In genomic region chr6:125970760-125971159, GRCh38 we compare ENCODE assay signal across 22 cellular contexts.
"Had no signal": no experiment of that assay in that cellular context is flagged by ENCODE, and none has a peak within 500 bp of the region (broad histone marks: within the 10 kb centered on the region; RNA-seq: fewer than 3 reads in every experiment).

No MANE protein-coding gene starts in this region.

- H3K4me3 ChIP-seq: esophagus squamous epithelium, gastroesophageal sphincter, lung, neural progenitor cell, ovary, right atrium auricular region, suprapubic skin, thyroid gland had no signal

- H3K27me3 Mint-ChIP-seq: natural killer cell treated with Interleukin-12 subunit alpha and Interleukin-12 subunit beta and Interleukin-15 and Interleukin-18, amount 100 ng/mL, for 72 hours; type B pancreatic cell had no signal

- ATAC-seq: gastroesophageal sphincter; left ventricle myocardium superior; natural killer cell treated with Interleukin-12 subunit alpha and Interleukin-12 subunit beta and Interleukin-15 and Interleukin-18, amount 100 ng/mL, for 72 hours had no signal

- H3K4me1 ChIP-seq: esophagus squamous epithelium, gastroesophageal sphincter, neural progenitor cell, right atrium auricular region, suprapubic skin, thyroid gland had no signal

- H3K9me3 Mint-ChIP-seq: immature natural killer cell; natural killer cell treated with Interleukin-12 subunit alpha and Interleukin-12 subunit beta and Interleukin-15 and Interleukin-18, amount 100 ng/mL, for 72 hours; neural progenitor cell; type B pancreatic cell had no signal

- H3K4me2 ChIP-seq: neural progenitor cell had no signal

- H3K9me3 ChIP-seq: esophagus squamous epithelium, gastroesophageal sphincter, ovary, right atrium auricular region, suprapubic skin, thyroid gland had no signal

- H3K27me3 ChIP-seq: esophagus squamous epithelium, gastroesophageal sphincter, neural progenitor cell, ovary, right atrium auricular region, suprapubic skin, thyroid gland had no signal

- FAIRE-seq: keratinocyte, small intestine, urothelium cell line had no signal

- H3K27ac ChIP-seq: esophagus squamous epithelium, gastroesophageal sphincter, neural progenitor cell, ovary, right atrium auricular region, suprapubic skin, thyroid gland had no signal

- H2AFZ ChIP-seq: neural progenitor cell had no signal

- H3K9ac ChIP-seq: neural progenitor cell had no signal

- H3K36me3 ChIP-seq: ovary, thyroid gland had no signal

- H3K27ac Mint-ChIP-seq: natural killer cell treated with Interleukin-12 subunit alpha and Interleukin-12 subunit beta and Interleukin-15 and Interleukin-18, amount 100 ng/mL, for 72 hours; neural progenitor cell; type B pancreatic cell had no signal

- H3K4me1 Mint-ChIP-seq: neural progenitor cell had no signal

- DNase-seq: dermis blood vessel endothelial cell; esophagus squamous epithelium; foreskin fibroblast; immature natural killer cell; left ventricle myocardium superior; mesenchymal stem cell; midbrain; nucleus accumbens; ovary; small intestine; stimulated activated CD4-positive, alpha-beta T cell treated with anti-CD3 and anti-CD28 coated beads, Interleukin-12 subunit alpha, Interleukin-12 subunit beta, amount 100 ng/mL, for 4 hours; stimulated activated naive CD4-positive, alpha-beta T cell; thyroid gland had no signal

- H3K4me3 Mint-ChIP-seq: immature natural killer cell; natural killer cell treated with Interleukin-12 subunit alpha and Interleukin-12 subunit beta and Interleukin-15 and Interleukin-18, amount 100 ng/mL, for 72 hours; neural progenitor cell; type B pancreatic cell had no signal
